In genomic region chr16:82735176-82735575, GRCh38 we compare ENCODE assay signal across 20 cellular contexts.
A peak's percentile ranks its signal among the peaks of the same experiment; 100 is the strongest.
DNase-seq lines count a peak whose midpoint lies in the region; ATAC-seq, FAIRE-seq and TF ChIP-seq lines count a peak whose summit lies in the region.
"Had no signal": no experiment of that assay in that cellular context is flagged by ENCODE, and none has a peak within 500 bp of the region (broad histone marks: within the 10 kb centered on the region; RNA-seq: fewer than 3 reads in every experiment).

No MANE protein-coding gene starts in this region.

- no peak for TF ChIP-seq CTCF in GM12878 (IDR thresholded peaks at IDR 0.05 in 2 of 3, conservative IDR thresholded peaks at IDR 0.05 in 1 of 3; ENCODE audit: control insufficient read depth in 2 of 3, extremely low read depth in 1 of 3, insufficient read depth in 1 of 3, low read depth in 3 of 3, low read length in 3 of 3)
- TF ChIP-seq CTCF in thoracic aorta (IDR thresholded peaks at IDR 0.05) = no peak

- H3K4me2 ChIP-seq in GM12878 (ENCODE audit: control insufficient read depth, insufficient read depth) = peak overlapping the region; percentile 51; the same call in 1 of the 2 replicates
- no peak overlapping the region for H3K4me2 ChIP-seq in Karpas-422 (ENCODE audit: low read depth, low read length, poor library complexity, severe bottlenecking)
- H3K4me2 ChIP-seq: hepatocyte had no signal

- TF ChIP-seq POLR2A in GM12878 (IDR thresholded peaks at IDR 0.05; ENCODE audit: low read depth, low read length) = no peak

- ATAC-seq in GM21786 (IDR thresholded peaks at IDR 0.05; ENCODE audit: unreplicated experiment) (peak; percentile 61), GM12878 (peak; percentile 54), left lobe of liver (peak; percentile 18), thoracic aorta (ENCODE audit: insufficient number of reproducible peaks, low FRiP score, low read depth) (peak; percentile 65)

- H3K4me3 ChIP-seq in GM12878 (no peak overlapping the region), thoracic aorta (peak overlapping the region; percentile 36), Karpas-422 (ENCODE audit: low read length) (no peak overlapping the region)
- H3K4me3 ChIP-seq: hepatocyte had no signal

- H4K20me1 ChIP-seq in GM12878 (ENCODE audit: control insufficient read depth, insufficient read depth) (no peaks in the 10 kb centered on the region; the same call in 1 of the 2 replicates), Karpas-422 (ENCODE audit: insufficient read depth, low read depth, low read length) (no peaks in the 10 kb centered on the region)

- in situ Hi-C loops in GM12878 (cut with MboI) = no loop called here

- peaks cover 16% of the 10 kb centered on the region for H3K27me3 Mint-ChIP-seq in activated CD4-positive, alpha-beta memory T cell treated with anti-CD3 and anti-CD28 coated beads, Interleukin-2, amount 10 ng/mL, durations not matched to agents 7 days and 5 days

- DNase-seq in GM12878 (ENCODE audit: low read depth, low spot score) (no peak), left lobe of liver (ENCODE audit: low spot score) (no peak), thoracic aorta (ENCODE audit: low spot score) (no peak), GOT3 (lab: John Stamatoyannopoulos, UW) (no peak), Karpas-422 (no peak), NCI-H2081 (lab: John Stamatoyannopoulos, UW) (no peak)
- no peak for DNase-seq in activated CD4-positive, alpha-beta memory T cell treated with anti-CD3 and anti-CD28 coated beads, Interleukin-2, amount 10 ng/mL, durations not matched to agents 7 days and 5 days
- DNase-seq: activated CD4-positive, CD25-positive, alpha-beta regulatory T cell; activated naive CD8-positive, alpha-beta T cell treated with anti-CD3 and anti-CD28 coated beads, Interleukin-2, amount 10 ng/mL, durations not matched to agents 7 days and 5 days; H9; NCI-H2029; NCI-H524; occipital lobe; SIG-M5; stimulated activated CD4-positive, alpha-beta T cell treated with anti-CD3 and anti-CD28 coated beads, Interleukin-4, amount 100 ng/mL, for 1 hour had no signal

- no peaks in the 10 kb centered on the region for H3K36me3 Mint-ChIP-seq in activated CD4-positive, alpha-beta memory T cell treated with anti-CD3 and anti-CD28 coated beads, Interleukin-2, amount 10 ng/mL, durations not matched to agents 7 days and 5 days (ENCODE audit: low read depth)
- H3K36me3 Mint-ChIP-seq: activated naive CD8-positive, alpha-beta T cell treated with anti-CD3 and anti-CD28 coated beads, Interleukin-2, amount 10 ng/mL, durations not matched to agents 7 days and 5 days had no signal

- no peaks in the 10 kb centered on the region for H3K9me3 Mint-ChIP-seq in activated CD4-positive, alpha-beta memory T cell treated with anti-CD3 and anti-CD28 coated beads, Interleukin-2, amount 10 ng/mL, durations not matched to agents 7 days and 5 days
- H3K9me3 Mint-ChIP-seq: H9 had no signal

- H3K9me2 ChIP-seq in Karpas-422 (replicated peaks; ENCODE audit: insufficient read depth, low read length) = no peaks in the 10 kb centered on the region

- no peak overlapping the region for H3K9ac ChIP-seq in GM12878 (ENCODE audit: control insufficient read depth, insufficient read depth, low read length)
- H3K9ac ChIP-seq in Karpas-422 (ENCODE audit: low read length) = no peak overlapping the region

- no peak overlapping the region for H3K27ac Mint-ChIP-seq in activated CD4-positive, alpha-beta memory T cell treated with anti-CD3 and anti-CD28 coated beads, Interleukin-2, amount 10 ng/mL, durations not matched to agents 7 days and 5 days
- H3K27ac Mint-ChIP-seq: activated naive CD8-positive, alpha-beta T cell treated with anti-CD3 and anti-CD28 coated beads, Interleukin-2, amount 10 ng/mL, durations not matched to agents 7 days and 5 days; activated T-helper 1 cell treated with anti-CD3 and anti-CD28 coated beads, Interleukin-12 subunit alpha, Interleukin-12 subunit beta, Interleukin-2, Interleukin-4 antibody, amounts not matched to agents 30 ng/mL and 10 ng/mL and 1 ng/mL, durations not matched to agents 14 hours and 24 hours and 36 hours; B cell; H9; T-helper 2 cell treated with Interferon-gamma antibody and Interleukin-4, amounts not matched to agents 5 μg/mL and 100 μg/mL, for 36 hours had no signal

- H3K9me3 ChIP-seq in GM12878 (replicated peaks; ENCODE audit: control insufficient read depth, insufficient read depth, low read length) (peaks cover 3% of the 10 kb centered on the region), thoracic aorta (no peaks in the 10 kb centered on the region), Karpas-422 (ENCODE audit: low read length) (no peaks in the 10 kb centered on the region)

- H3K27me3 ChIP-seq in GM12878 (replicated peaks in 1 of 2; ENCODE audit: control insufficient read depth in 2 of 2, insufficient read depth in 2 of 2, low read length in 1 of 2) (no peaks in the 10 kb centered on the region), thoracic aorta (replicated peaks; ENCODE audit: insufficient read depth) (no peaks in the 10 kb centered on the region), Karpas-422 (ENCODE audit: low read length) (0 out of 2 replicates have a peak, but pooled peaks cover 5% of the 10 kb centered on the region)

- H3K79me2 ChIP-seq in GM12878 (ENCODE audit: control insufficient read depth, insufficient read depth, low read length) = no peaks in the 10 kb centered on the region
- H3K79me2 ChIP-seq in Karpas-422 (ENCODE audit: low read length) = no peaks in the 10 kb centered on the region
- H3K79me2 ChIP-seq: hepatocyte had no signal

- H3K4me3 Mint-ChIP-seq in activated CD4-positive, alpha-beta memory T cell treated with anti-CD3 and anti-CD28 coated beads, Interleukin-2, amount 10 ng/mL, durations not matched to agents 7 days and 5 days = no peak overlapping the region
- H3K4me3 Mint-ChIP-seq: activated naive CD8-positive, alpha-beta T cell treated with anti-CD3 and anti-CD28 coated beads, Interleukin-2, amount 10 ng/mL, durations not matched to agents 7 days and 5 days; activated T-helper 1 cell treated with anti-CD3 and anti-CD28 coated beads, Interleukin-12 subunit alpha, Interleukin-12 subunit beta, Interleukin-2, Interleukin-4 antibody, amounts not matched to agents 30 ng/mL and 10 ng/mL and 1 ng/mL, durations not matched to agents 14 hours and 24 hours and 36 hours; B cell; H9; T-helper 2 cell treated with Interferon-gamma antibody and Interleukin-4, amounts not matched to agents 5 μg/mL and 100 μg/mL, for 36 hours had no signal

- no TSS peak for BruUV-seq in GM12878 (replicated peaks; lab: Mats Ljungman, UMichigan)

- SMC1A ChIA-PET in GM12878 (lab: Charles Lee; ENCODE audit: uncharacterized antibody, unreplicated experiment) = interaction anchor here (0.6 to 1.6 kb wide), 5 partner anchors 9 to 768 kb away, joined by 3 to 4 read pairs (median 3); no protein-coding TSS in a partner anchor

- TF ChIP-seq RAD21 in GM12878 (IDR thresholded peaks at IDR 0.05; ENCODE audit: insufficient read depth, low read depth, low read length) = no peak

- H3K4me1 Mint-ChIP-seq in activated CD4-positive, alpha-beta memory T cell treated with anti-CD3 and anti-CD28 coated beads, Interleukin-2, amount 10 ng/mL, durations not matched to agents 7 days and 5 days = no peaks in the 10 kb centered on the region
- H3K4me1 Mint-ChIP-seq: H9 had no signal

- RAD21 ChIA-PET in GM12878 (lab: Charles Lee; ENCODE audit: unreplicated experiment) = interaction anchor here (0.9 to 1.4 kb wide), 2 partner anchors 58 to 81 kb away, joined by 3 to 4 read pairs; no protein-coding TSS in a partner anchor

- TF ChIP-seq EP300 in GM12878 (IDR thresholded peaks at IDR 0.05; ENCODE audit: borderline replicate concordance in 1 of 2, control insufficient read depth in 1 of 2, low read depth in 2 of 2, low read length in 2 of 2) = no peak

- FAIRE-seq in GM12878 (lab: Jason Lieb, UNC) = no peak

- H3K4me1 ChIP-seq in GM12878 (ENCODE audit: control insufficient read depth, insufficient read depth, low read length) (0 out of 2 replicates have a peak, but pooled peaks cover 2% of the 10 kb centered on the region), thoracic aorta (ENCODE audit: control insufficient read depth in 1 of 2, low read depth in 2 of 2) (peaks cover 17 to 62% of the 10 kb centered on the region in 2 donors), Karpas-422 (ENCODE audit: low read length) (peaks cover 10% of the 10 kb centered on the region)

- WGBS in GM12878 (ENCODE audit: insufficient coverage, insufficient replicate concordance, low lambda C conversion rate, missing lambda C conversion rate) = 0% methylated on average over 3 of the region's 3 CpGs

- H2AFZ ChIP-seq in GM12878 (ENCODE audit: control insufficient read depth, low read depth, low read length) (no peak overlapping the region), Karpas-422 (ENCODE audit: low read length) (no peak overlapping the region)
- H2AFZ ChIP-seq: hepatocyte had no signal

- POLR2A ChIA-PET in GM12878 (lab: Charles Lee) = interaction anchor here (1.1 kb wide), 1 partner anchor 8 kb away, joined by 3 read pairs; no protein-coding TSS in a partner anchor
- POLR2A ChIA-PET in activated CD4-positive, alpha-beta memory T cell treated with anti-CD3 and anti-CD28 coated beads, Interleukin-2, amount 10 ng/mL, durations not matched to agents 7 days and 5 days (lab: Charles Lee) = no interaction called here

- H3K36me3 ChIP-seq in GM12878 (ENCODE audit: control insufficient read depth in 2 of 2, insufficient read depth in 2 of 2, low read length in 1 of 2) (no peaks in the 10 kb centered on the region), thoracic aorta (no peaks in the 10 kb centered on the region), Karpas-422 (ENCODE audit: insufficient read depth, low read length) (no peaks in the 10 kb centered on the region)

- no peak overlapping the region for H3K27ac ChIP-seq in GM12878 (ENCODE audit: control insufficient read depth, insufficient read depth)
- peak overlapping the region; percentile 67 to 70 for H3K27ac ChIP-seq in thoracic aorta
- no peak overlapping the region for H3K27ac ChIP-seq in Karpas-422 (ENCODE audit: low read length)
- H3K27ac ChIP-seq: hepatocyte had no signal

- CTCF ChIA-PET in GM12878 (lab: Yijun Ruan, JAX) = interaction anchor here (0.9 kb wide), 1 partner anchor 17 kb away, joined by 3 read pairs; no protein-coding TSS in a partner anchor
- CTCF ChIA-PET in activated CD4-positive, alpha-beta memory T cell treated with anti-CD3 and anti-CD28 coated beads, Interleukin-2, amount 10 ng/mL, durations not matched to agents 7 days and 5 days (lab: Charles Lee) = interaction anchor here (1.0 kb wide), 1 partner anchor 94 kb away, joined by 3 read pairs; no protein-coding TSS in a partner anchor

- intact Hi-C loops in GM12878 (cut with micrococcal nuclease; ENCODE audit: unreplicated experiment) = loop anchor here (5.0 kb wide), 1 partner anchor 83 kb away; no protein-coding TSS in a partner anchor

TF ChIP-seq in GM12878, 131 proteins besides CTCF, POLR2A, EP300 and RAD21:
- TF ChIP-seq MEF2A (IDR thresholded peaks at IDR 0.05; ENCODE audit: insufficient read depth, low read depth, low read length) (0 out of 2 replicates have a peak, but pooled peaks have one; percentile 47), ETV6 (conservative IDR thresholded peaks at IDR 0.05 in 1 of 2, IDR thresholded peaks at IDR 0.05 in 1 of 2; ENCODE audit: borderline replicate concordance in 1 of 2, low read depth in 1 of 2) (no peak)

Comparison
In these comparisons a context has a peak if more than half of its experiments do, and no peak if none do; other contexts are left out.
1. H3K27ac ChIP-seq: peak in thoracic aorta (2 of 2); none in GM12878 (single experiment) and Karpas-422 (single experiment).
2. Peak in every context shown above with its lines, with median percentiles within 50 percentile points of each other: ATAC-seq.